Comparison of ENCODE assay signal across 5 cellular contexts in the genomic region with DNA sequence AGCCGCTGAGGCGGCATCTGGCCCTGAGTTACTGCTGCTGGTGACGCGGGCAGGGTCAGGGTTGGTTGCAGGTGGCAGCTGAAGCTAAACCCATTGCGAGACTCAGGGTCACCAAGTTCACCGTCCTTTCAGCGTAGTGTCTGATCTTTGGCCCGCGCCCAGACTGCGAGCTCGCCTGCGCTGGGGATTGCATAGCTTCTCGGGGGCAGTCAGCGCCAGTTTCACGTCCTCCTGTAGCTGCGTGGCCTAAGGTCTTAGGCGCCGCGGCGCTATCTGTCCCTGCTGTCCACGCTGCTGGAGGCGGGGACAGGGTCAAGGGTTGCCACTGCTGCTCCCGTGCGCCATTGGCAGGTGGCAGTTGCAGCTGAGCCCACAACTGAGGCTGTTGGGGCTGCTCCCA.
DNase-seq lines count a peak whose midpoint lies in the region; ATAC-seq and TF ChIP-seq lines count a peak whose summit lies in the region.
"Not testable (repeated sequence)": the region's sequence is repeated elsewhere in the genome, so short reads cannot be mapped to it uniquely, and the experiment has no call there.

No MANE protein-coding gene starts in this region.

- TF ChIP-seq CTCF in CD4-positive, alpha-beta T cell (IDR thresholded peaks at IDR 0.05); GM13976 (IDR thresholded peaks at IDR 0.05; ENCODE audit: borderline replicate concordance, control extremely low read depth, extremely low read depth, insufficient read depth, missing control alignments); esophagus muscularis mucosa (IDR thresholded peaks at IDR 0.05); right lobe of liver (IDR thresholded peaks at IDR 0.05): not testable (repeated sequence)

- not testable (repeated sequence) for H3K27ac ChIP-seq in CD4-positive, alpha-beta T cell (ENCODE audit: low read depth, low read length); esophagus muscularis mucosa (replicated peaks in 1 of 4)
- H3K27ac ChIP-seq in right lobe of liver, result peak overlapping the region in 1 of 3 donors; percentile 33

- peak overlapping the region; percentile 30 for H3K4me3 Mint-ChIP-seq in CD4-positive, alpha-beta T cell

- H3K4me3 ChIP-seq in esophagus muscularis mucosa, result not testable (repeated sequence)
- H3K4me3 ChIP-seq in right lobe of liver, result peak overlapping the region in 1 of 3 donors; percentile 32

- not testable (repeated sequence) for H3K4me1 ChIP-seq in esophagus muscularis mucosa, right lobe of liver

- not testable (repeated sequence) for H3K27me3 Mint-ChIP-seq in CD4-positive, alpha-beta T cell

- in situ Hi-C loops in GM13976 (cut with MboI; ENCODE audit: low sequenced_read_pairs, unreplicated experiment), result not testable (repeated sequence)

- POLR2A ChIA-PET in CD4-positive, alpha-beta T cell (lab: Charles Lee), result not testable (repeated sequence)

- ATAC-seq in CD4-positive, alpha-beta T cell (ENCODE audit: poor library complexity); right lobe of liver: not testable (repeated sequence)

- CTCF ChIA-PET in CD4-positive, alpha-beta T cell (lab: Charles Lee), result not testable (repeated sequence)

- not testable (repeated sequence) for TF ChIP-seq POLR2A in esophagus muscularis mucosa (IDR thresholded peaks at IDR 0.05; ENCODE audit: low read depth); right lobe of liver (IDR thresholded peaks at IDR 0.05)

- not testable (repeated sequence) for TF ChIP-seq EP300 in esophagus muscularis mucosa (IDR thresholded peaks at IDR 0.05)

- H3K36me3 ChIP-seq in esophagus muscularis mucosa, right lobe of liver: not testable (repeated sequence)

- WGBS in esophagus muscularis mucosa, result 71% methylated on average over 14 of the region's 24 CpGs
- WGBS in right lobe of liver (ENCODE audit: insufficient coverage, low coverage, low lambda C conversion rate, missing lambda C conversion rate), result no CpG with 5 or more reads among the region's 24 CpGs

- not testable (repeated sequence) for H3K4me1 Mint-ChIP-seq in CD4-positive, alpha-beta T cell (ENCODE audit: low read depth)

- not testable (repeated sequence) for H3K36me3 Mint-ChIP-seq in CD4-positive, alpha-beta T cell (ENCODE audit: low read depth)

- H3K27ac Mint-ChIP-seq in CD4-positive, alpha-beta T cell, result not testable (repeated sequence)

- DNase-seq in CD4-positive, alpha-beta T cell, result not testable (repeated sequence)
- DNase-seq in GM13976 (ENCODE audit: low spot score), result peak; percentile 0
- peak; percentile 3 for DNase-seq in RPMI8226
- DNase-seq in esophagus muscularis mucosa (ENCODE audit: extremely low spot score), result peak; percentile 21
- peak; percentile 46 to 89 (median 74) for DNase-seq in right lobe of liver

- intact Hi-C loops in CD4-positive, alpha-beta T cell (cut with DNase I, micrococcal nuclease); esophagus muscularis mucosa (cut with DNase I); right lobe of liver (cut with DNase I): not testable (repeated sequence)

- H3K27me3 ChIP-seq in CD4-positive, alpha-beta T cell (ENCODE audit: control insufficient read depth, insufficient read depth, low read length); right lobe of liver: not testable (repeated sequence)
- peaks cover 0 to 18% (median 0%) of the 10 kb centered on the region in 4 donors for H3K27me3 ChIP-seq in esophagus muscularis mucosa

- not testable (repeated sequence) for H3K9me3 Mint-ChIP-seq in CD4-positive, alpha-beta T cell

- H3K9me3 ChIP-seq in CD4-positive, alpha-beta T cell (ENCODE audit: control insufficient read depth, low read length); esophagus muscularis mucosa; right lobe of liver: not testable (repeated sequence)
